In genomic region chr6:140985679-140986275, GRCh38 we compare ENCODE assay signal across 20 cellular contexts.
DNase-seq lines count a peak whose midpoint lies in the region; ATAC-seq and TF ChIP-seq lines count a peak whose summit lies in the region.
"Had no signal": no experiment of that assay in that cellular context is flagged by ENCODE, and none has a peak within 500 bp of the region (broad histone marks: within the 10 kb centered on the region; RNA-seq: fewer than 3 reads in every experiment).

No MANE protein-coding gene starts in this region.

- WGBS in mesenchymal stem cell: 83% methylated on average over 1 of the region's 2 CpGs

- no peak overlapping the region for H4K91ac ChIP-seq in mesenchymal stem cell (ENCODE audit: low read length)

- H3K4me1 ChIP-seq in ascending aorta: peaks cover 13 to 38% of the 10 kb centered on the region in 2 donors
- H3K4me1 ChIP-seq in mesenchymal stem cell (ENCODE audit: control insufficient read depth, insufficient read depth, low read depth, low read length): no peaks in the 10 kb centered on the region

- peak; percentile 17 for DNase-seq in M059J (ENCODE audit: low read depth)
- DNase-seq in ascending aorta (ENCODE audit: low spot score in 2 of 2): no peak
- DNase-seq in mesenchymal stem cell: peak; percentile 52
- no peak for DNase-seq in SW480 (ENCODE audit: low spot score)
- DNase-seq in GM19238 (ENCODE audit: insufficient read length, low spot score): no peak
- DNase-seq: C1 segment of cervical spinal cord, DMS79 treated with DMSO at 0.1 percent for 48 hours, GOT3, Kasumi-1, NCI-H1417 treated with DMSO at 0.1 percent for 48 hours, NCI-H187 treated with DMSO at 0.1 percent for 48 hours, NCI-H226, NCI-H524, NCI-H82, RPMI8226, SIG-M5 had no signal

- H2BK120ac ChIP-seq in mesenchymal stem cell (ENCODE audit: low read depth, low read length): no peak overlapping the region

- intact Hi-C loops in ascending aorta (cut with DNase I): loop anchor here (5.0 to 10.0 kb wide), 5 partner anchors 151 to 1741 kb away; partner anchors contain the start of gene CITED2

- H3K4ac ChIP-seq in mesenchymal stem cell (ENCODE audit: low read depth in 1 of 2, low read length in 2 of 2): no peak overlapping the region

- no peak for ATAC-seq in GM19397 (IDR thresholded peaks at IDR 0.05; ENCODE audit: unreplicated experiment)
- no peak for ATAC-seq in GM19328 (IDR thresholded peaks at IDR 0.05; ENCODE audit: unreplicated experiment)
- ATAC-seq: HCT116, SK-N-SH treated with all-trans-retinoic acid at 6 μM for 48 hours had no signal

- no peak overlapping the region for H2AFZ ChIP-seq in mesenchymal stem cell (ENCODE audit: low read depth, low read length)

- peak overlapping the region; percentile 39 to 71 for H3K27ac ChIP-seq in ascending aorta
- H3K27ac ChIP-seq in mesenchymal stem cell (ENCODE audit: low read length, poor library complexity, severe bottlenecking): no peak overlapping the region

- no peaks in the 10 kb centered on the region for H3K36me3 ChIP-seq in ascending aorta
- H3K36me3 ChIP-seq in mesenchymal stem cell (ENCODE audit: control insufficient read depth in 1 of 2, insufficient read depth in 2 of 2, low read depth in 1 of 2, low read length in 2 of 2): no peaks in the 10 kb centered on the region

- no peak overlapping the region for H2BK12ac ChIP-seq in mesenchymal stem cell (ENCODE audit: low read length in 2 of 2)

- no peak overlapping the region for H2AK5ac ChIP-seq in mesenchymal stem cell (ENCODE audit: low read length, severe bottlenecking)

- no peaks in the 10 kb centered on the region for H3K27me3 ChIP-seq in ascending aorta
- H3K27me3 ChIP-seq in mesenchymal stem cell (ENCODE audit: control insufficient read depth in 1 of 2, insufficient read depth in 1 of 2, low read length in 2 of 2): no peaks in the 10 kb centered on the region

- H4K8ac ChIP-seq in mesenchymal stem cell (ENCODE audit: low read length): no peak overlapping the region

- no peak overlapping the region for H2BK15ac ChIP-seq in mesenchymal stem cell (ENCODE audit: low read depth, poor library complexity, severe bottlenecking)

- no peak overlapping the region for H3K23ac ChIP-seq in mesenchymal stem cell (ENCODE audit: low read length in 2 of 2)

- H3K9me3 ChIP-seq in ascending aorta (no peaks in the 10 kb centered on the region), mesenchymal stem cell (ENCODE audit: control insufficient read depth, low read length) (no peaks in the 10 kb centered on the region)

- H3K4me3 ChIP-seq in ascending aorta (no peak overlapping the region), mesenchymal stem cell (ENCODE audit: insufficient read depth in 1 of 2, low read depth in 1 of 2, low read length in 2 of 2) (no peak overlapping the region)

- no peak overlapping the region for H3K18ac ChIP-seq in mesenchymal stem cell (ENCODE audit: low read depth in 1 of 2, low read length in 2 of 2)

- TF ChIP-seq CTCF in ascending aorta (IDR thresholded peaks at IDR 0.05): no peak

- H3K14ac ChIP-seq in mesenchymal stem cell (ENCODE audit: low read length in 2 of 2): no peak overlapping the region

- H3K4me2 ChIP-seq in mesenchymal stem cell (ENCODE audit: low read length, poor library complexity, severe bottlenecking): no peak overlapping the region

- no peak overlapping the region for H2BK5ac ChIP-seq in mesenchymal stem cell (ENCODE audit: low read depth, low read length, poor library complexity, severe bottlenecking)

- no peak overlapping the region for H3K9ac ChIP-seq in mesenchymal stem cell (ENCODE audit: low read length)

- H3K79me1 ChIP-seq in mesenchymal stem cell (replicated peaks; ENCODE audit: low read length, poor library complexity, severe bottlenecking): no peaks in the 10 kb centered on the region

Comparison
In these comparisons a context has a peak if more than half of its experiments do, and no peak if none do; other contexts are left out.
1. DNase-seq: peak in M059J (single experiment) and mesenchymal stem cell (single experiment); none in ascending aorta (0 of 2), SW480 (single experiment) and GM19238 (single experiment).